2 cellular contexts compared by ENCODE assay signal in the genomic region with DNA sequence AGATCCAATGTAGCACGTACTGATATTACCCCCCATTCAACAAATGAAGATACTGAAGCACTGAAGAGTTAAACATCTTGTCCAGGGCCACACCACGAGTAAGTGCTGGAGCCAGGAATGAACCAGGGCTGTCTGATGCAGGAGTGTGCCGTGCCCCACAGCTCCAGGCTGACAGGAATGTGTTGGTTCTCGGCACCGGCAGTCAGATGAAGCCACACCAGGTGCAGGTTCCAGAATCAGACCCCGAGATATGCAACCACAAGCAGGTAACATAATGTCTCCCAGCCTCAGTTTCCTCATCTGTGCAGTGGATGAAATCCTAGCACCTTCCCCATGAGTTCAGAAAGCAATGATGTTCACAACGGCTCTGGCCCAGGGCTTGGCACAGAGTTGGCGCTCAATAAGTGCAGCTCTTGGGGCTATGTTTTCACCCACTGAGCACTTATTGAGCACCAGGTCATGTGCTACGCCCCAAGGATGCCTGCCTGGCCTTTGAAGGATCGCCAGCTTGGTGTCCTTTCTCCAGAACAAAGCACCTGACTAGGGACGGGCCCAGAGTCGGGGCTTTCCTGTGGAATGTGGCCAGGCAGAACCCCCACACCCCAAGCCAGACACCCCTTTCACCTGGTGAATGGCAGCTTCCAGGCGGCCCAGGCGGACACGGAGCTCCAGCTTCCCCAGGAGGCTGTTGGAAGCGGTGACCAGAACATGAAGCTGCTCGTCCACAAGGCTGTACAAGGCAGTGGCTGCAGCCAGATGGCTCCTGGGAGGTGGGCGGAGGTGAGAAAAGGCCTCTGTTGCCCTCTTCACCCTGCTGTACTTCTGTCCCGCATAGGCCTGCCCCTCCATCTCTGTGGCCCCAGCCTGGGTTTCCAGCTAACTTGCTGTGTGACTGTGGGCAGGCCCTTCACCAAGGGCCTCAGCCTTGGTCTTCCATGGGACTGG.
TF ChIP-seq lines count a peak whose summit lies in the region.

No MANE protein-coding gene starts in this region.

TF ChIP-seq in A549, 52 proteins besides CTCF, POLR2A, EP300 and RAD21:
- TF ChIP-seq KDM1A (IDR thresholded peaks at IDR 0.05; ENCODE audit: low read depth): no peak
- no peak for TF ChIP-seq HOXB13 (CRISPR knock-in tag; IDR thresholded peaks at IDR 0.05; ENCODE audit: low read depth)
- TF ChIP-seq ESRRA (IDR thresholded peaks at IDR 0.05; ENCODE audit: borderline replicate concordance, low read length): no peak

TF ChIP-seq in IMR-90, 13 proteins besides CTCF, POLR2A, EP300 and RAD21:
- TF ChIP-seq SMC3 (IDR thresholded peaks at IDR 0.05; ENCODE audit: low read depth, low read length): no peak
- TF ChIP-seq NFE2L2 (IDR thresholded peaks at IDR 0.05; ENCODE audit: low read depth, low read length): no peak
- no peak for TF ChIP-seq BHLHE40 (IDR thresholded peaks at IDR 0.05; ENCODE audit: low read depth, low read length)
- TF ChIP-seq CHD1 (IDR thresholded peaks at IDR 0.05; ENCODE audit: low read depth, low read length): no peak
- no peak for TF ChIP-seq MAFK (IDR thresholded peaks at IDR 0.05; ENCODE audit: low read depth, low read length)
- TF ChIP-seq CEBPB (IDR thresholded peaks at IDR 0.05; ENCODE audit: low read depth, low read length): no peak
- TF ChIP-seq MAZ (IDR thresholded peaks at IDR 0.05; ENCODE audit: borderline replicate concordance, low read depth, low read length): no peak
- no peak for TF ChIP-seq RCOR1 (IDR thresholded peaks at IDR 0.05; ENCODE audit: insufficient replicate concordance, low read length)
